9 cellular contexts compared by ENCODE assay signal in the genomic region with DNA sequence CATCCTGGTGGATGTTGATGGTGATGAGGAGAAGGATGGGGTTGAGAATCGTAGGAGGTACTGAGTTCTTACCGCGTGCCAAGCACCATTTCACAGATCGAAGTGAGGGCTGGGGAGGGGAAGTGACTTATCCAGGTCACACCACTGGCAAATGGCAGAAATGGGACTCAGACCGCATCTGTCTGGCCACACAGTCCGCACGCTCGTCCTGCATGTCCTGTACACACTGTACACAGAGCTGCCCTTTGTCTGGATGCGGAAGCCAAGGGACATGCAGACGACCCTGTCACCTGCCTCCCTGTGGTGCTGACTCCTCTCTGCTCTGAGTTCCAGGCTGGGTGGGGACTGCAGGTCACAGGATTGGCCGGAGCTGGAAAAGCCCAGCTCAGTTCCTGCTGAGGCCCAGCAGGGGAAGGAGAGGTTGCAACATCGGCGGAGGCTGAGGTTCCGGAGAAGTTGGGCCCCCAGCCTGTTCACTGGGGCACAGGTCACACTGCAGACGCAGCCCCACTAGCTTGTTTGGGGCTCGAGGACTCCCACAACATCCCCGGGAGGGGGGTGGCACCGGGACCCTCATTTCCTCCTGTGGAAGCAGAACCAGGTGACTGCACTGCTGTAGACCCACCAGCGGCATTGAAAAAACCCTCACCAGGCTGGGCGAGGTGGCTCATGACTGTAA.
DNase-seq lines count a peak whose midpoint lies in the region; ATAC-seq lines count a peak whose summit lies in the region.
"Had no signal": no experiment of that assay in that cellular context is flagged by ENCODE, and none has a peak within 500 bp of the region (broad histone marks: within the 10 kb centered on the region; RNA-seq: fewer than 3 reads in every experiment).

No MANE protein-coding gene starts in this region.

- intact Hi-C loops in sciatic nerve (cut with DNase I): no loop called here

- ATAC-seq in sciatic nerve: peak; percentile 80
- no peak for ATAC-seq in GM19455 (IDR thresholded peaks at IDR 0.05; ENCODE audit: unreplicated experiment)
- no peak for ATAC-seq in HG02840 (IDR thresholded peaks at IDR 0.05; ENCODE audit: low FRiP score, unreplicated experiment)

- H3K27me3 ChIP-seq in layer of hippocampus (ENCODE audit: control insufficient read depth, insufficient read depth, low read length): no peaks in the 10 kb centered on the region

- DNase-seq in HuH-7.5 (ENCODE audit: low spot score) (peak; percentile 94), caudate nucleus (lab: John Stamatoyannopoulos, UW) (peak in 16 of 61 donors; percentile 15 to 47 (median 36)), sciatic nerve (ENCODE audit: low spot score) (no peak), OCI-M1 (lab: John Stamatoyannopoulos, UW) (no peak)
- DNase-seq in activated effector memory CD4-positive, alpha-beta T cell treated with anti-CD3 and anti-CD28 coated beads, Interleukin-2, amount 50 U/mL, for 16 hours: no peak
- DNase-seq: activated CD4-positive, alpha-beta memory T cell treated with anti-CD3 and anti-CD28 coated beads for 36 hours had no signal

- H3K27ac ChIP-seq in caudate nucleus (ENCODE audit: low read depth, low read length) (peak overlapping the region; percentile 63), layer of hippocampus (ENCODE audit: low read depth, low read length) (peak overlapping the region; percentile 49)
